ENCODE assay signal across 8 cellular contexts in the genomic region with DNA sequence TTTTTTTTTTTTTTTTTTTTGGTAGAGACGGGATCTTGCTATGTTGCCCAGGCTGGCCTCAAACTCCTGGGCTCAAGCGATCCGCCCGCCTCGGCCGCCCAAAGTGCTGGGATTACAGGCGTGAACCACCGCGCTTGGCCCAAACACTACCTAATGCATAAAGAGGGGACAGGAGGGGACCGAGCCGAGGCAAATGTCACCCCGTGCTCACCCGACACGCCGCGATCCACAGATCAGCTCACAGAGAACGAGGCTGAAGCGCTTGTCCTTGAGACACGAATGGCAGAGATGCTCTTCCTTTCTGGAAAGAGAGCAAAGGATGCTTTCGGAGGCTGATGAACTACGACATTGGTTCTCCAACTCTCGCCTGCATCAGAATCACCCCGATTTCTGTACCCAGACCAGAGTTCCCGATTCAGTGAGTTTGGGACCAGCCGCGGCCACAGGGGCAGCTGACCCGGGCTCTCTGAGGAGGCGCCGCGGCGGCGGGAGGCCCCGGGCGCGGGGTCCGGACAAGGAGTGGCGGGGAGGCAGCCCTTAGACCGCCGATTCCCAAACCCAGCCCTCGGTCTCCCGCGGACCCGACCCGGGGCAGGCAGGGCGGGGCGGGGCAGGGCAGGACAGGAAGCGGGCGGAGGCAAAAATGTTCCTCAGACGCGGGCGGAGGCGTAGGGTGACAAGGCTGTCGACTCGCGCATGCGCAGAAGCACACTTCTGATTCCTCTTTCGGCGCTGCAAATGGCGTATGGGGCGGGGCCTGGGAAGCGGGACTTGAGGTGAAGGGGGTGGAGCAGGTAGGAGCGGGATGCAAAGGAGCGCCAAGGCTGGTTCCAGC. TPM values are rescaled to one million over a fixed set of nuclear protein-coding genes. Genes with fewer than 3 reads are reported as not detected.
DNase-seq lines count a peak whose midpoint lies in the region; ATAC-seq lines count a peak whose summit lies in the region.

A gene (minus strand): TSS at position 700 of the 835 bp plus-strand sequence. CDS start 4,719 bp downstream, outside the sequence.

- peaks cover 15 to 28% of the 10 kb centered on the region in 2 experiments for H3K9me3 ChIP-seq in CD4-positive, CD25-positive, alpha-beta regulatory T cell (ENCODE audit: control insufficient read depth in 2 of 2, low read length in 2 of 2)

- DNase-seq in CD4-positive, CD25-positive, alpha-beta regulatory T cell: peak; percentile 97 to 99 (median 97)
- peak; percentile 97 for DNase-seq in NCI-H82 (lab: John Stamatoyannopoulos, UW)
- DNase-seq in activated CD8-positive, alpha-beta T cell treated with anti-CD3 and anti-CD28 coated beads, Interleukin-2, amount 10 ng/mL, durations not matched to agents 7 days and 5 days: peak; percentile 99
- peak; percentile 96 for DNase-seq in effector CD4-positive, alpha-beta T cell
- peak; percentile 97 to 98 for DNase-seq in lung microvascular endothelial cell (ENCODE audit: low read depth in 2 of 2)
- peak; percentile 98 to 99 (median 98) for DNase-seq in stimulated activated CD4-positive, alpha-beta T cell treated with anti-CD3 and anti-CD28 coated beads, TNF-alpha, amount 100 ng/mL, for 4 hours (ENCODE audit: low read depth in 3 of 3)

- peaks cover 15% of the 10 kb centered on the region for H3K36me3 ChIP-seq in CD4-positive, CD25-positive, alpha-beta regulatory T cell (ENCODE audit: control insufficient read depth, insufficient read depth, low read length)

- ATAC-seq in CD4-positive, CD25-positive, alpha-beta regulatory T cell (ENCODE audit: low read depth in 2 of 2): peak; percentile 91 to 93
- ATAC-seq in GM19452 (IDR thresholded peaks at IDR 0.05; ENCODE audit: unreplicated experiment): peak; percentile 86
- ATAC-seq in HG03575 (IDR thresholded peaks at IDR 0.05; ENCODE audit: extremely low read depth, insufficient number of reproducible peaks, low FRiP score, unreplicated experiment): peak; percentile 75
- ATAC-seq in activated CD8-positive, alpha-beta T cell treated with anti-CD3 and anti-CD28 coated beads, Interleukin-2, amount 10 ng/mL, durations not matched to agents 7 days and 5 days: peak; percentile 93

- H3K27ac Mint-ChIP-seq in CD4-positive, CD25-positive, alpha-beta regulatory T cell: peak within 1 kb of the TSS; percentile 94 to 100 (median 97)
- peak within 1 kb of the TSS; percentile 93 for H3K27ac Mint-ChIP-seq in activated CD8-positive, alpha-beta T cell treated with anti-CD3 and anti-CD28 coated beads, Interleukin-2, amount 10 ng/mL, durations not matched to agents 7 days and 5 days

- peak within 1 kb of the TSS; percentile 91 to 99 (median 94) for H3K4me3 Mint-ChIP-seq in CD4-positive, CD25-positive, alpha-beta regulatory T cell
- peak within 1 kb of the TSS; percentile 87 for H3K4me3 Mint-ChIP-seq in activated CD8-positive, alpha-beta T cell treated with anti-CD3 and anti-CD28 coated beads, Interleukin-2, amount 10 ng/mL, durations not matched to agents 7 days and 5 days

- peaks cover 9 to 43% (median 14%) of the 10 kb centered on the region in 4 donors for H3K4me1 Mint-ChIP-seq in CD4-positive, CD25-positive, alpha-beta regulatory T cell
- H3K4me1 Mint-ChIP-seq in activated CD8-positive, alpha-beta T cell treated with anti-CD3 and anti-CD28 coated beads, Interleukin-2, amount 10 ng/mL, durations not matched to agents 7 days and 5 days (ENCODE audit: low read depth): peaks cover 20% of the 10 kb centered on the region

- CTCF ChIA-PET in activated CD8-positive, alpha-beta T cell treated with anti-CD3 and anti-CD28 coated beads, Interleukin-2, amount 10 ng/mL, durations not matched to agents 7 days and 5 days (lab: Charles Lee): interaction anchor here (0.9 to 1.6 kb wide), 3 partner anchors 14 to 488 kb away, joined by 3 to 9 read pairs (median 4); a partner anchor contains a TSS

- POLR2A ChIA-PET in activated CD8-positive, alpha-beta T cell treated with anti-CD3 and anti-CD28 coated beads, Interleukin-2, amount 10 ng/mL, durations not matched to agents 7 days and 5 days (lab: Charles Lee): interaction anchor here (1.4 to 1.9 kb wide), 2 partner anchors 126 to 312 kb away, joined by 3 to 6 read pairs; a partner anchor contains a TSS

- H3K27me3 Mint-ChIP-seq in CD4-positive, CD25-positive, alpha-beta regulatory T cell: no peaks in the 10 kb centered on the region
- no peaks in the 10 kb centered on the region for H3K27me3 Mint-ChIP-seq in activated CD8-positive, alpha-beta T cell treated with anti-CD3 and anti-CD28 coated beads, Interleukin-2, amount 10 ng/mL, durations not matched to agents 7 days and 5 days (ENCODE audit: low read depth)

- peak within 1 kb of the TSS; percentile 98 for H3K4me3 ChIP-seq in CD4-positive, CD25-positive, alpha-beta regulatory T cell (ENCODE audit: low read depth, low read length)

- peaks cover 18% of the 10 kb centered on the region for H3K36me3 Mint-ChIP-seq in CD4-positive, CD25-positive, alpha-beta regulatory T cell
- H3K36me3 Mint-ChIP-seq in activated CD8-positive, alpha-beta T cell treated with anti-CD3 and anti-CD28 coated beads, Interleukin-2, amount 10 ng/mL, durations not matched to agents 7 days and 5 days (ENCODE audit: low read depth): peaks cover 34% of the 10 kb centered on the region

- peaks cover 0 to 19% (median 7%) of the 10 kb centered on the region in 7 donors for H3K9me3 Mint-ChIP-seq in CD4-positive, CD25-positive, alpha-beta regulatory T cell
- H3K9me3 Mint-ChIP-seq in activated CD8-positive, alpha-beta T cell treated with anti-CD3 and anti-CD28 coated beads, Interleukin-2, amount 10 ng/mL, durations not matched to agents 7 days and 5 days (ENCODE audit: insufficient read depth): peaks cover 7% of the 10 kb centered on the region

- peak within 1 kb of the TSS; percentile 91 for H3K27ac ChIP-seq in CD4-positive, CD25-positive, alpha-beta regulatory T cell (ENCODE audit: insufficient read depth, low read length, poor library complexity, severe bottlenecking)

- peaks cover 29% of the 10 kb centered on the region for H3K4me1 ChIP-seq in CD4-positive, CD25-positive, alpha-beta regulatory T cell (ENCODE audit: control insufficient read depth, insufficient read depth, low read length, poor library complexity, severe bottlenecking)

- no peaks in the 10 kb centered on the region for H3K27me3 ChIP-seq in CD4-positive, CD25-positive, alpha-beta regulatory T cell (ENCODE audit: control insufficient read depth, insufficient read depth, low read length)

RNA-seq across cellular contexts. Expression of the gene that starts here (rescaled TPM):
- 11.7 TPM for total RNA-seq in CD4-positive, CD25-positive, alpha-beta regulatory T cell
- polyA plus RNA-seq in CD4-positive, CD25-positive, alpha-beta regulatory T cell: 10 to 100 TPM; 13.9 to 41.7 (median 14.2) TPM
- 10 to 100 TPM in 1 of 2 experiments, 1 to 10 TPM in 1; 7.5 to 10.0 TPM for total RNA-seq in activated CD8-positive, alpha-beta T cell treated with anti-CD3 and anti-CD28 coated beads, Interleukin-2, amount 10 ng/mL, durations not matched to agents 7 days and 5 days
- 3.9 and 5.6 TPM in 2 replicates for total RNA-seq in lung microvascular endothelial cell

Comparison
In these comparisons a context has a peak if more than half of its experiments do, and no peak if none do; other contexts are left out.
1. Peak in every context shown above with its lines: DNase-seq, ATAC-seq, H3K4me3 ChIP-seq and H3K27ac ChIP-seq.